In the genomic region with DNA sequence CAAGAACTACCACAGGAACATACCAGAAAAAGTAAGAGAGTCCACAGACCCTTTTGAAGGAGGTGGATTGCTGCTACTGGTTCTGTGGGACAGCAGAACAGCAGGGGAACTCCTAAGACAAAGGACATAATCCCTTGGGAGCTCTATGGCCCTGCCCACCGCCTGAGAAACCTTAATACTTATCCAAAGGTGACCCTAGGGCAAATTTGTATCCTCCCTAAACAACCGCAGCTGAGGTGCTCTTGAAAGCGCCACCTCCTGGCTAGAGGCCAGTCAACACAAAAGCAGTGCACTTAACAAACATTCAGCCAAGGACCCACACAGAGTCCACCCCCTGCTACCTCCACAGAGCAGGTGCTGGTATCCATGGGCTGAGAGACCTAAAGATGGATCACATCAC, we compare ENCODE assay signal across 17 cellular contexts.
DNase-seq lines count a peak whose midpoint lies in the region; ATAC-seq, FAIRE-seq and TF ChIP-seq lines count a peak whose summit lies in the region.
"Had no signal": no experiment of that assay in that cellular context is flagged by ENCODE, and none has a peak within 500 bp of the region (broad histone marks: within the 10 kb centered on the region; RNA-seq: fewer than 3 reads in every experiment).

No MANE protein-coding gene starts in this region.

- H3K27me3 ChIP-seq in GM06990 (replicated peaks; ENCODE audit: control insufficient read depth, insufficient read depth, low read length) (no peaks in the 10 kb centered on the region), H1 (replicated peaks in 1 of 4; ENCODE audit: control insufficient read depth in 3 of 4, extremely low read depth in 1 of 4, insufficient read depth in 3 of 4, low read length in 3 of 4) (no peaks in the 10 kb centered on the region)
- H3K27me3 ChIP-seq: heart right ventricle, right lobe of liver, SJCRH30 had no signal

- H2AFZ ChIP-seq in H1 (ENCODE audit: low read length): 0 out of 2 replicates have a peak overlapping the region, but pooled peaks have one; percentile 60

- H4K91ac ChIP-seq in H1 (replicated peaks; ENCODE audit: insufficient read length, low read length): no peak overlapping the region

- no peaks in the 10 kb centered on the region for H3K23me2 ChIP-seq in H1 (ENCODE audit: low read depth, low read length)

- TF ChIP-seq EP300 in H1 (IDR thresholded peaks at IDR 0.05; ENCODE audit: borderline replicate concordance in 1 of 2, low read depth in 2 of 2, low read length in 2 of 2): no peak

- no peak overlapping the region for H2BK5ac ChIP-seq in H1 (ENCODE audit: low read depth, low read length)

- no peak overlapping the region for H4K8ac ChIP-seq in H1 (ENCODE audit: extremely low read depth, insufficient read depth, low read length)

- H3K27ac ChIP-seq in H1 (ENCODE audit: low read depth, low read length): no peak overlapping the region
- H3K27ac ChIP-seq: heart right ventricle, right lobe of liver, SJCRH30 had no signal

- no peak overlapping the region for H2BK15ac ChIP-seq in H1 (ENCODE audit: low read length)

- no peaks in the 10 kb centered on the region for H3K79me1 ChIP-seq in H1 (ENCODE audit: low read depth, low read length)

- no peaks in the 10 kb centered on the region for H4K20me1 ChIP-seq in H1 (replicated peaks in 1 of 2; ENCODE audit: control insufficient read depth in 1 of 2, insufficient read depth in 2 of 2, low read length in 2 of 2)

- no peak overlapping the region for H3K23ac ChIP-seq in H1 (ENCODE audit: insufficient read length)

- no peak for TF ChIP-seq POLR2A in H1 (IDR thresholded peaks at IDR 0.05; ENCODE audit: control extremely low read depth in 1 of 2, low read depth in 2 of 2, low read length in 2 of 2)

- H3K4me3 ChIP-seq in GM06990 (replicated peaks; ENCODE audit: low read depth, low read length) (no peak overlapping the region), H1 (ENCODE audit: extremely low read depth in 1 of 4, insufficient read depth in 2 of 4, low read depth in 3 of 4, low read length in 4 of 4) (no peak overlapping the region)
- H3K4me3 ChIP-seq: heart right ventricle, right lobe of liver, SJCRH30 had no signal

- CTCF ChIA-PET in H1 (lab: Charles Lee; ENCODE audit: partially characterized antibody): interaction anchor here (0.6 to 2.2 kb wide), 13 partner anchors 10 to 1721 kb away, joined by 3 to 10 read pairs (median 3); no protein-coding TSS in a partner anchor

- H2BK12ac ChIP-seq in H1 (ENCODE audit: low read depth, low read length): no peak overlapping the region

- no peak overlapping the region for H3K9ac ChIP-seq in H1 (replicated peaks in 1 of 4; ENCODE audit: extremely low read depth in 1 of 4, low read depth in 3 of 4, low read length in 3 of 4)

- ATAC-seq in GM21360 (IDR thresholded peaks at IDR 0.05; ENCODE audit: unreplicated experiment) (peak; percentile 52), omental fat pad (ENCODE audit: low FRiP score) (no peak)
- ATAC-seq: heart right ventricle, left colon, right lobe of liver had no signal

- no peaks in the 10 kb centered on the region for H3K79me2 ChIP-seq in H1 (ENCODE audit: control insufficient read depth in 1 of 2, insufficient read depth in 2 of 2, low read length in 2 of 2)

- no peak overlapping the region for H4K5ac ChIP-seq in H1 (ENCODE audit: insufficient read length, low read depth, low read length)

- POLR2A ChIA-PET in H1 (lab: Charles Lee; ENCODE audit: partially characterized antibody): no interaction called here

- TF ChIP-seq CTCF in GM06990 (IDR thresholded peaks at IDR 0.05; ENCODE audit: insufficient read depth, low read length, poor library complexity, severe bottlenecking) (peak; percentile 24), H1 (IDR thresholded peaks at IDR 0.05; ENCODE audit: control extremely low read depth in 1 of 3, insufficient read depth in 1 of 3, low read depth in 1 of 3, low read length in 3 of 3) (peak; percentile 60 to 75 (median 66)), omental fat pad (IDR thresholded peaks at IDR 0.05) (no peak)

- DNase-seq in GM06990 (ENCODE audit: extremely low read depth, insufficient read length) (no peak), NCI-H1092 treated with DMSO at 0.1 percent for 48 hours (lab: John Stamatoyannopoulos, UW) (peak; percentile 55), H1 (ENCODE audit: low read depth in 1 of 2, low spot score in 2 of 2) (peak; percentile 50 to 63), NCI-H2171 treated with DMSO at 0.1 percent for 48 hours (lab: John Stamatoyannopoulos, UW) (no peak), OCI-M1 (lab: John Stamatoyannopoulos, UW) (no peak), medulla oblongata (ENCODE audit: extremely low spot score) (no peak), omental fat pad (ENCODE audit: low spot score) (no peak)
- DNase-seq: activated CD4-positive, alpha-beta memory T cell treated with anti-CD3 and anti-CD28 coated beads for 36 hours; DMS 273 treated with DMSO at 0.1 percent for 48 hours; heart right ventricle; left colon; NCI-H1694 treated with DMSO at 0.1 percent for 48 hours; nucleus accumbens; right lobe of liver; stimulated activated CD4-positive, alpha-beta T cell treated with anti-CD3 and anti-CD28 coated beads, Interleukin-2, amount 100 ng/mL, for 24 hours had no signal

- no peak overlapping the region for H3K14ac ChIP-seq in H1 (ENCODE audit: insufficient read length)

- no peak overlapping the region for H2AK5ac ChIP-seq in H1 (ENCODE audit: low read depth, low read length)

- no peak overlapping the region for H3K56ac ChIP-seq in H1 (replicated peaks; ENCODE audit: insufficient read length, low read depth, low read length)

- H3K36me3 ChIP-seq in GM06990 (ENCODE audit: control insufficient read depth, insufficient read depth, low read length) (no peaks in the 10 kb centered on the region), H1 (ENCODE audit: control insufficient read depth in 2 of 4, insufficient read depth in 4 of 4, low read length in 3 of 4) (no peaks in the 10 kb centered on the region)
- H3K36me3 ChIP-seq: heart right ventricle, right lobe of liver, SJCRH30 had no signal

- H2BK20ac ChIP-seq in H1 (ENCODE audit: low read length): no peak overlapping the region

- H3K4me1 ChIP-seq in H1 (replicated peaks in 1 of 4; ENCODE audit: control insufficient read depth in 3 of 4, insufficient read depth in 4 of 4, low read length in 3 of 4): no peaks in the 10 kb centered on the region
- H3K4me1 ChIP-seq: heart right ventricle, right lobe of liver, SJCRH30 had no signal

- H3K4ac ChIP-seq in H1 (replicated peaks; ENCODE audit: insufficient read length, low read depth, low read length): no peak overlapping the region

- H3K9me3 ChIP-seq in H1 (ENCODE audit: insufficient read depth in 2 of 2, low read depth in 1 of 2, low read length in 1 of 2): no peaks in the 10 kb centered on the region
- H3K9me3 ChIP-seq: right lobe of liver, SJCRH30 had no signal

- TF ChIP-seq RAD21 in H1 (IDR thresholded peaks at IDR 0.05 in 1 of 2, conservative IDR thresholded peaks at IDR 0.05 in 1 of 2; ENCODE audit: low read depth in 2 of 2, low read length in 2 of 2): peak; percentile 61 to 72

- FAIRE-seq in H1 (lab: Jason Lieb, UNC): peak; percentile 45

- H3K18ac ChIP-seq in H1 (ENCODE audit: extremely low read depth, low read length): no peak overlapping the region

- no peak overlapping the region for H3K4me2 ChIP-seq in H1 (ENCODE audit: insufficient read depth in 1 of 2, low read depth in 2 of 2, low read length in 2 of 2)

- H2BK120ac ChIP-seq in H1 (replicated peaks; ENCODE audit: low read depth, low read length): no peak overlapping the region

- WGBS in H1 (ENCODE audit: extremely low coverage in 1 of 2, insufficient coverage in 1 of 2, insufficient read length in 1 of 2, insufficient replicate concordance in 2 of 2, low coverage in 1 of 2, low lambda C conversion rate in 2 of 2, missing lambda C conversion rate in 1 of 2), 2 experiments: 49% methylated on average over 3 of the region's 3 CpGs; no CpG with 5 or more reads in 1 of the 2 experiments

TF ChIP-seq in H1, 55 proteins besides CTCF, POLR2A, EP300 and RAD21:
- TF ChIP-seq RXRA (IDR thresholded peaks at IDR 0.05; ENCODE audit: insufficient read depth, low read depth, low read length) (no peak), KDM4A (IDR thresholded peaks at IDR 0.05; ENCODE audit: low read depth, low read length, severe bottlenecking) (no peak), SP2 (IDR thresholded peaks at IDR 0.05; ENCODE audit: low read length) (no peak), TAF1 (IDR thresholded peaks at IDR 0.05; ENCODE audit: low read depth, low read length) (no peak), KDM1A (IDR thresholded peaks at IDR 0.05; ENCODE audit: borderline replicate concordance, low read length) (no peak), ZNF274 (IDR thresholded peaks at IDR 0.05; ENCODE audit: borderline replicate concordance, extremely low read depth, low read length) (no peak), CBX5 (IDR thresholded peaks at IDR 0.05; ENCODE audit: low read depth, low read length) (no peak)

Comparison
In these comparisons a context has a peak if more than half of its experiments do, and no peak if none do; other contexts are left out.
1. DNase-seq: peak in NCI-H1092 treated with DMSO at 0.1 percent for 48 hours (single experiment) and H1 (2 of 2); none in GM06990 (single experiment), NCI-H2171 treated with DMSO at 0.1 percent for 48 hours (single experiment), OCI-M1 (single experiment), medulla oblongata (single experiment) and omental fat pad (single experiment).
2. CTCF ChIP-seq: peak in GM06990 (single experiment) and H1 (3 of 3); none in omental fat pad (0 of 3).